31 cellular contexts compared by ENCODE assay signal in the genomic region with DNA sequence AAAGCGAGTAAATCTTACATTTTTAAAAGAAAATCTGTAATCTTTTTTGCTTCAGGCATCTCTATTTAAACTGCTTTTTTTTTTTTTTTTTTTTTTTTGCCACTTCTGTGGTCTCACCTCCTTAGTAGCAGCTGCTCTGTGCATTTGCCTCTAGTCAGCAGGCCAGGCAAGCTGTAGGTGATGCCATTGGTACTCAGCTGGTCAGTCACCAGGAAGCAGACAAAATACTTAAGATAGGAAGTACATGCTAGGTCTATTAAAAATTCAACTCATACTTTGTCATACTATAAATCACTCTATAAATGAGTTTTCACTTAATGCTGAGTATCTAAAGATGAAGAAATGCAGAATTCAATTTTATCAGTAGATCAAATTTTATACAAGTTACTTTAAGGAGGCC.
"Had no signal": no experiment of that assay in that cellular context is flagged by ENCODE, and none has a peak within 500 bp of the region (broad histone marks: within the 10 kb centered on the region; RNA-seq: fewer than 3 reads in every experiment).

No MANE protein-coding gene starts in this region.

- H3K27me3 ChIP-seq: adrenal gland, ascending aorta, body of pancreas, brain microvascular endothelial cell, breast epithelium, cardiac muscle cell had no signal

- DNase-seq: activated effector memory CD4-positive, alpha-beta T cell treated with anti-CD3 and anti-CD28 coated beads, Interleukin-2, amount 50 U/mL, for 16 hours; activated effector memory CD4-positive, alpha-beta T cell treated with Interleukin-2 at 50 U/mL for 16 hours; activated gamma-delta T cell; activated gamma-delta T cell treated with Interleukin-2 at 50 U/mL for 16 hours; activated naive CD4-positive, alpha-beta T cell; activated naive CD4-positive, alpha-beta T cell treated with anti-CD3 and anti-CD28 coated beads for 36 hours; activated naive CD4-positive, alpha-beta T cell treated with anti-CD3 and anti-CD28 coated beads, Interleukin-2, amount 10 ng/mL, durations not matched to agents 7 days and 5 days; activated naive CD4-positive, alpha-beta T cell treated with anti-CD3 and anti-CD28 coated beads, Interleukin-2, amount 50 U/mL, for 16 hours; activated naive CD4-positive, alpha-beta T cell treated with Interleukin-2 at 50 U/mL for 16 hours; activated naive CD8-positive, alpha-beta T cell treated with anti-CD3 and anti-CD28 coated beads for 36 hours; activated naive CD8-positive, alpha-beta T cell treated with anti-CD3 and anti-CD28 coated beads, Interleukin-2, amount 10 ng/mL, durations not matched to agents 7 days and 5 days; activated naive CD8-positive, alpha-beta T cell treated with anti-CD3 and anti-CD28 coated beads, Interleukin-2, amount 50 U/mL, for 24 hours; activated T-cell treated with anti-CD3 and anti-CD28 coated beads, Interleukin-2, amount 50 U/mL, for 24 hours; activated T-cell treated with anti-CD3 and anti-CD28 coated beads, Interleukin-2, amount 50 U/mL, for 4 hours; activated T-cell treated with anti-CD3 and anti-CD28 coated beads, Interleukin-2, amount 50 U/mL, for 48 hours; activated T-cell treated with anti-CD3 and anti-CD28 coated beads, Interleukin-2, amount 50 U/mL, for 72 hours; adrenal gland; amniotic stem cell; amygdala; anterior cingulate cortex; aorta; body of pancreas; brain microvascular endothelial cell; caudate nucleus; central memory CD4-positive, alpha-beta T cell; cerebellar nuclear complex had no signal

- H3K27ac ChIP-seq: adrenal gland, ascending aorta, body of pancreas, brain microvascular endothelial cell, breast epithelium, cardiac muscle cell had no signal

- H3K4me3 ChIP-seq: adrenal gland, ascending aorta, body of pancreas, breast epithelium, cardiac muscle cell had no signal

- H3K9me3 ChIP-seq: adrenal gland, ascending aorta, body of pancreas, breast epithelium had no signal

- H3K36me3 ChIP-seq: adrenal gland, ascending aorta, brain microvascular endothelial cell, breast epithelium, cardiac muscle cell had no signal

- H3K4me1 ChIP-seq: adrenal gland, ascending aorta, body of pancreas, breast epithelium had no signal

- ATAC-seq: activated naive CD4-positive, alpha-beta T cell treated with anti-CD3 and anti-CD28 coated beads, Interleukin-2, amount 50 U/mL, for 72 hours; activated naive CD8-positive, alpha-beta T cell treated with anti-CD3 and anti-CD28 coated beads, Interleukin-2, amount 50 U/mL, for 24 hours; activated T-cell treated with anti-CD3 and anti-CD28 coated beads, Interleukin-2, amount 50 U/mL, for 4 hours; activated T-cell treated with anti-CD3 and anti-CD28 coated beads, Interleukin-2, amount 50 U/mL, for 72 hours; activated T-helper 17 cell treated with anti-CD3 and anti-CD28 coated beads, Interleukin-2, amount 50 U/mL, for 72 hours; body of pancreas had no signal
